In genomic region chr1:153774780-153775431, GRCh38 we compare ENCODE assay signal across 8 cellular contexts. TPM values are rescaled to one million over a fixed set of nuclear protein-coding genes. Genes with fewer than 3 reads are reported as not detected.
A peak's percentile ranks its signal among the peaks of the same experiment; 100 is the strongest.
DNase-seq lines count a peak whose midpoint lies in the region; ATAC-seq and TF ChIP-seq lines count a peak whose summit lies in the region.

Gene SLC27A3 (plus strand): TSS chr1:153775407. CDS start chr1:153775498, 91 bp downstream.

- H3K36me3 Mint-ChIP-seq in IgD-negative memory B cell: peaks cover 2% of the 10 kb centered on the region
- H3K36me3 Mint-ChIP-seq in T-helper 2 cell treated with Interferon-gamma antibody and Interleukin-4, amounts not matched to agents 5 μg/mL and 100 μg/mL, for 36 hours (ENCODE audit: low read depth): peaks cover 17% of the 10 kb centered on the region
- H3K36me3 Mint-ChIP-seq in mesothelial cell of epicardium: peaks cover 2% of the 10 kb centered on the region

- DNase-seq in AG20443 (ENCODE audit: low spot score) (peak; percentile 85), epithelial cell of proximal tubule (ENCODE audit: low read depth) (no peak), mesothelial cell of epicardium (ENCODE audit: low spot score in 2 of 2, unreplicated experiment in 2 of 2) (no peak), thyroid gland (peak; percentile 60 to 64), GM19240 (ENCODE audit: insufficient read length, low spot score) (no peak)
- DNase-seq in T-helper 2 cell treated with Interferon-gamma antibody and Interleukin-4, amounts not matched to agents 5 μg/mL and 100 μg/mL, for 36 hours (ENCODE audit: low spot score): no peak

- no peaks in the 10 kb centered on the region for H3K9me3 Mint-ChIP-seq in IgD-negative memory B cell
- no peaks in the 10 kb centered on the region for H3K9me3 Mint-ChIP-seq in T-helper 2 cell treated with Interferon-gamma antibody and Interleukin-4, amounts not matched to agents 5 μg/mL and 100 μg/mL, for 36 hours
- H3K9me3 Mint-ChIP-seq in mesothelial cell of epicardium: no peaks in the 10 kb centered on the region

- H3K4me3 ChIP-seq in epithelial cell of proximal tubule (ENCODE audit: low read depth, low read length): peak within 1 kb of the TSS; percentile 65
- H3K4me3 ChIP-seq in thyroid gland (replicated peaks in 1 of 3): peak within 1 kb of the TSS; percentile 6 to 68 (median 58)

- 5 to 8% methylated on average over 8 to 18 of the region's 34 CpGs for WGBS in thyroid gland, 2 donors

- H3K4me3 Mint-ChIP-seq in IgD-negative memory B cell: peak within 1 kb of the TSS; percentile 74 to 94 (median 89)
- peak within 1 kb of the TSS; percentile 83 for H3K4me3 Mint-ChIP-seq in T-helper 2 cell treated with Interferon-gamma antibody and Interleukin-4, amounts not matched to agents 5 μg/mL and 100 μg/mL, for 36 hours
- peak within 1 kb of the TSS; percentile 78 for H3K4me3 Mint-ChIP-seq in mesothelial cell of epicardium

- no peaks in the 10 kb centered on the region for H3K9me3 ChIP-seq in thyroid gland

- no peaks in the 10 kb centered on the region for H3K27me3 ChIP-seq in thyroid gland

- peaks cover 0 to 21% (median 14%) of the 10 kb centered on the region in 3 donors for H3K4me1 Mint-ChIP-seq in IgD-negative memory B cell
- peaks cover 17% of the 10 kb centered on the region for H3K4me1 Mint-ChIP-seq in T-helper 2 cell treated with Interferon-gamma antibody and Interleukin-4, amounts not matched to agents 5 μg/mL and 100 μg/mL, for 36 hours (ENCODE audit: low read depth)
- peaks cover 21% of the 10 kb centered on the region for H3K4me1 Mint-ChIP-seq in mesothelial cell of epicardium

- TF ChIP-seq CTCF in epithelial cell of proximal tubule (conservative IDR thresholded peaks at IDR 0.05; ENCODE audit: low read depth, low read length): no peak
- no peak for TF ChIP-seq CTCF in mesothelial cell of epicardium (IDR thresholded peaks at IDR 0.05; ENCODE audit: unreplicated experiment)
- no peak for TF ChIP-seq CTCF in thyroid gland (IDR thresholded peaks at IDR 0.05)

- H3K27ac Mint-ChIP-seq in IgD-negative memory B cell (peak within 1 kb of the TSS in 2 of 3 donors; percentile 31 to 53), mesothelial cell of epicardium (peak within 1 kb of the TSS; percentile 91)
- peak within 1 kb of the TSS; percentile 80 for H3K27ac Mint-ChIP-seq in T-helper 2 cell treated with Interferon-gamma antibody and Interleukin-4, amounts not matched to agents 5 μg/mL and 100 μg/mL, for 36 hours

- H3K4me1 ChIP-seq in thyroid gland: peaks cover 13 to 61% of the 10 kb centered on the region in 2 donors

- ATAC-seq in GM19023 (IDR thresholded peaks at IDR 0.05; ENCODE audit: unreplicated experiment): peak; percentile 23

- no peak for TF ChIP-seq POLR2A in thyroid gland (IDR thresholded peaks at IDR 0.05)

- intact Hi-C loops in thyroid gland (cut with DNase I): no loop called here

- H3K36me3 ChIP-seq in thyroid gland: peaks cover 12 to 17% of the 10 kb centered on the region in 2 donors

- peak within 1 kb of the TSS; percentile 55 to 73 (median 62) for H3K27ac ChIP-seq in thyroid gland

- no peaks in the 10 kb centered on the region for H3K27me3 Mint-ChIP-seq in IgD-negative memory B cell
- no peaks in the 10 kb centered on the region for H3K27me3 Mint-ChIP-seq in T-helper 2 cell treated with Interferon-gamma antibody and Interleukin-4, amounts not matched to agents 5 μg/mL and 100 μg/mL, for 36 hours (ENCODE audit: low read depth)
- no peaks in the 10 kb centered on the region for H3K27me3 Mint-ChIP-seq in mesothelial cell of epicardium (ENCODE audit: low read depth)

RNA-seq across cellular contexts. Expression of gene SLC27A3, which starts in this region (rescaled TPM):
- polyA plus RNA-seq in IgD-negative memory B cell: 12.9 TPM
- total RNA-seq in epithelial cell of proximal tubule: 5.1 and 6.5 TPM in 2 replicates
- total RNA-seq in mesothelial cell of epicardium: 28.5 to 32.1 TPM (median 29.7 TPM) in 3 replicates
- total RNA-seq in thyroid gland: 10 to 100 TPM; 14.4 to 32.5 (median 23.2) TPM

Comparison
In these comparisons a context has a peak if more than half of its experiments do, and no peak if none do; other contexts are left out.
1. DNase-seq: peak in AG20443 (single experiment) and thyroid gland (2 of 2); none in T-helper 2 cell treated with Interferon-gamma antibody and Interleukin-4, amounts not matched to agents 5 μg/mL and 100 μg/mL, for 36 hours (single experiment), epithelial cell of proximal tubule (single experiment), mesothelial cell of epicardium (0 of 2) and GM19240 (single experiment).
2. Peak in every context shown above with its lines, with median percentiles within 50 percentile points of each other: H3K27ac Mint-ChIP-seq and H3K4me3 Mint-ChIP-seq.